1 cellular context compared by ENCODE assay signal in genomic region chr4:10715696-10716095, GRCh38.
TF ChIP-seq lines count a peak whose summit lies in the region.

No MANE protein-coding gene starts in this region.

TF ChIP-seq in GM23338, 12 proteins besides CTCF, POLR2A, EP300 and RAD21 (continued from another document):
- no peak for TF ChIP-seq REST (IDR thresholded peaks at IDR 0.05; ENCODE audit: unreplicated experiment)
- TF ChIP-seq ZNF462 (CRISPR knock-in tag; IDR thresholded peaks at IDR 0.05): no peak
- no peak for TF ChIP-seq EZH2 (IDR thresholded peaks at IDR 0.05; ENCODE audit: low read depth, unreplicated experiment)
- no peak for TF ChIP-seq POLR2AphosphoS5 (IDR thresholded peaks at IDR 0.05; ENCODE audit: low read depth)
- TF ChIP-seq ZNF331 (CRISPR knock-in tag; IDR thresholded peaks at IDR 0.05; ENCODE audit: low read depth): no peak
- no peak for TF ChIP-seq NANOG (IDR thresholded peaks at IDR 0.05; ENCODE audit: borderline replicate concordance)
- no peak for TF ChIP-seq EZH2phosphoT487 (IDR thresholded peaks at IDR 0.05; ENCODE audit: unreplicated experiment)
